ENCODE assay signal across 14 cellular contexts in the genomic region with DNA sequence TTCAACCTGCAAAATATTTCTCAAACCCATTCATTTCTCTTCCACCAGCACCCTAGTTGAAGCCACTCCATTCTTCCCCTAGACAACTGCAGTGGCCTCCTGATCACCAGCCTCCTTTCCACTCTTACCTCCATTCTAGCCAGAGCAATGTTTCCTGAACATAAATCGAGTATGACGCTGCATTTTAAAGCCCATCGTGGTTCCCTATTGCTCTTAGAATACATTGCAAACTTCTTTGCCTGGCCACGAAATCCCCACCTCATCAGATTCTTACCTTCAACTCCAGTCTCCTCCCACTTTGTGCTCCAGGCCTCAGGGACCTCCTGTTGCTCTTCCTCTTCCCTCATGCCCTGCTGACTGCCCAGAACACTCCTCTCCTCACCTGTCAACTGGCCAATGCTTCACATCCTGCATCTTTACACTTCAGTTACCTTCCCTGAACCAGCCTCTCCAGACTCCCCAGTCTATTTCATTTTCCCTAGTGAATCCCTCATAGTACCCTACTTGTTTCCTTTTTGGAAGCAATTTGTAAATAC.
DNase-seq lines count a peak whose midpoint lies in the region; ATAC-seq, FAIRE-seq and TF ChIP-seq lines count a peak whose summit lies in the region.
"Had no signal": no experiment of that assay in that cellular context is flagged by ENCODE, and none has a peak within 500 bp of the region (broad histone marks: within the 10 kb centered on the region; RNA-seq: fewer than 3 reads in every experiment).

No MANE protein-coding gene starts in this region.

- H3K56ac ChIP-seq in H1 (replicated peaks; ENCODE audit: insufficient read length, low read depth, low read length) = no peak overlapping the region

- no peak overlapping the region for H3K4me3 Mint-ChIP-seq in stimulated activated memory B cell treated with anti-CD40 and anti-IgM and Interleukin-4, amounts not matched to agents 10 μg/mL and 1 μg/mL and 100 μg/mL, for 72 hours
- H3K4me3 Mint-ChIP-seq: CD8-positive, alpha-beta memory T cell had no signal

- H3K27ac ChIP-seq in HepG2 (ENCODE audit: extremely low read length, insufficient read depth, low read length) (no peak overlapping the region), right lobe of liver (no peak overlapping the region), OCI-LY3 (ENCODE audit: low read length) (no peak overlapping the region), H1 (ENCODE audit: low read depth, low read length) (no peak overlapping the region), SK-N-SH (ENCODE audit: low read depth in 2 of 2, low read length in 1 of 2) (no peak overlapping the region)
- H3K27ac ChIP-seq: BLaER1 had no signal

- CTCF ChIA-PET in HepG2 (lab: Yijun Ruan, JAX; ENCODE audit: low intra/inter-chr PET ratio, low total read pairs) (no interaction called here), H1 (lab: Charles Lee; ENCODE audit: partially characterized antibody) (no interaction called here), SK-N-SH (lab: Yijun Ruan, JAX) (no interaction called here)

- H3K36me3 ChIP-seq in HepG2 (replicated peaks in 1 of 2; ENCODE audit: control insufficient read depth in 1 of 2, insufficient read depth in 2 of 2, low read length in 2 of 2) (no peaks in the 10 kb centered on the region), right lobe of liver (no peaks in the 10 kb centered on the region), OCI-LY3 (replicated peaks; ENCODE audit: low read depth, low read length) (no peaks in the 10 kb centered on the region), H1 (ENCODE audit: control insufficient read depth in 2 of 4, insufficient read depth in 4 of 4, low read length in 3 of 4) (no peaks in the 10 kb centered on the region), SK-N-SH (replicated peaks in 1 of 2; ENCODE audit: control insufficient read depth in 1 of 2, insufficient read depth in 2 of 2, low read length in 1 of 2) (no peaks in the 10 kb centered on the region)
- H3K36me3 ChIP-seq: BLaER1 had no signal

- H4K91ac ChIP-seq in H1 (replicated peaks; ENCODE audit: insufficient read length, low read length) = no peak overlapping the region

- intact Hi-C loops in HepG2 (cut with micrococcal nuclease; ENCODE audit: unreplicated experiment) = no loop called here
- intact Hi-C loops in right lobe of liver (cut with DNase I) = no loop called here

- no peak for FAIRE-seq in HepG2 (lab: Jason Lieb, UNC)
- peak; percentile 88 for FAIRE-seq in H1 (lab: Jason Lieb, UNC)
- FAIRE-seq: GM12891 had no signal

- H3K9me3 ChIP-seq in HepG2 (ENCODE audit: low read length) = no peaks in the 10 kb centered on the region
- no peaks in the 10 kb centered on the region for H3K9me3 ChIP-seq in right lobe of liver
- no peaks in the 10 kb centered on the region for H3K9me3 ChIP-seq in OCI-LY3 (ENCODE audit: insufficient read depth, low read length)
- no peaks in the 10 kb centered on the region for H3K9me3 ChIP-seq in H1 (ENCODE audit: insufficient read depth in 2 of 2, low read depth in 1 of 2, low read length in 1 of 2)
- no peaks in the 10 kb centered on the region for H3K9me3 ChIP-seq in SK-N-SH
- H3K9me3 ChIP-seq: BLaER1 had no signal

- no TSS peak for BruUV-seq in HepG2 (replicated peaks; lab: Mats Ljungman, UMichigan)

- no peak overlapping the region for H4K8ac ChIP-seq in H1 (ENCODE audit: extremely low read depth, insufficient read depth, low read length)

- no peak overlapping the region for H3K4me3 ChIP-seq in HepG2 (replicated peaks in 1 of 3; ENCODE audit: insufficient read depth in 1 of 3, low read depth in 2 of 3, low read length in 3 of 3)
- no peak overlapping the region for H3K4me3 ChIP-seq in right lobe of liver
- no peak overlapping the region for H3K4me3 ChIP-seq in OCI-LY3 (ENCODE audit: low read length)
- H3K4me3 ChIP-seq in H1 (ENCODE audit: extremely low read depth in 1 of 4, insufficient read depth in 2 of 4, low read depth in 3 of 4, low read length in 4 of 4) = no peak overlapping the region
- H3K4me3 ChIP-seq in SK-N-SH (ENCODE audit: low read depth in 2 of 2, low read length in 1 of 2) = no peak overlapping the region
- H3K4me3 ChIP-seq: BLaER1 had no signal

- no peak overlapping the region for H2BK12ac ChIP-seq in H1 (ENCODE audit: low read depth, low read length)

- H2BK120ac ChIP-seq in H1 (replicated peaks; ENCODE audit: low read depth, low read length) = no peak overlapping the region

- ATAC-seq in HepG2 (no peak), right lobe of liver (no peak), GM19467 (IDR thresholded peaks at IDR 0.05; ENCODE audit: unreplicated experiment) (no peak)
- no peak for ATAC-seq in stimulated activated memory B cell treated with anti-CD40 and anti-IgM and Interleukin-4, amounts not matched to agents 10 μg/mL and 1 μg/mL and 100 μg/mL, for 72 hours

- H3K27me3 Mint-ChIP-seq in stimulated activated memory B cell treated with anti-CD40 and anti-IgM and Interleukin-4, amounts not matched to agents 10 μg/mL and 1 μg/mL and 100 μg/mL, for 72 hours = no peaks in the 10 kb centered on the region

- H3K4me1 Mint-ChIP-seq in stimulated activated memory B cell treated with anti-CD40 and anti-IgM and Interleukin-4, amounts not matched to agents 10 μg/mL and 1 μg/mL and 100 μg/mL, for 72 hours = no peaks in the 10 kb centered on the region
- H3K4me1 Mint-ChIP-seq: CD8-positive, alpha-beta memory T cell had no signal

- 13% methylated on average over 4 of the region's 4 CpGs for WGBS in HepG2 (ENCODE audit: low lambda C conversion rate)
- WGBS in right lobe of liver (ENCODE audit: insufficient coverage, low coverage, low lambda C conversion rate, missing lambda C conversion rate) = 44% methylated on average over 4 of the region's 4 CpGs
- WGBS in H1 (ENCODE audit: extremely low coverage in 1 of 2, insufficient coverage in 1 of 2, insufficient read length in 1 of 2, insufficient replicate concordance in 2 of 2, low coverage in 1 of 2, low lambda C conversion rate in 2 of 2, missing lambda C conversion rate in 1 of 2), 2 experiments = 85% methylated on average over 4 of the region's 4 CpGs; no CpG with 5 or more reads in 1 of the 2 experiments
- WGBS in SK-N-SH (ENCODE audit: low lambda C conversion rate) = 7% methylated on average over 4 of the region's 4 CpGs

- no peak overlapping the region for H2AK5ac ChIP-seq in H1 (ENCODE audit: low read depth, low read length)

- H3K4me1 ChIP-seq in HepG2 (ENCODE audit: insufficient read depth, low read length) = no peaks in the 10 kb centered on the region
- H3K4me1 ChIP-seq in right lobe of liver = no peaks in the 10 kb centered on the region
- H3K4me1 ChIP-seq in OCI-LY3 (ENCODE audit: low read length) = peaks cover 16% of the 10 kb centered on the region
- H3K4me1 ChIP-seq in H1 (replicated peaks in 1 of 4; ENCODE audit: control insufficient read depth in 3 of 4, insufficient read depth in 4 of 4, low read length in 3 of 4) = no peaks in the 10 kb centered on the region
- no peaks in the 10 kb centered on the region for H3K4me1 ChIP-seq in SK-N-SH (ENCODE audit: control insufficient read depth in 1 of 2, insufficient read depth in 2 of 2, low read depth in 1 of 2, low read length in 1 of 2)
- H3K4me1 ChIP-seq: BLaER1 had no signal

- H2BK15ac ChIP-seq in H1 (ENCODE audit: low read length) = no peak overlapping the region

- H2BK20ac ChIP-seq in H1 (ENCODE audit: low read length) = no peak overlapping the region

- no peak overlapping the region for H3K27ac Mint-ChIP-seq in stimulated activated memory B cell treated with anti-CD40 and anti-IgM and Interleukin-4, amounts not matched to agents 10 μg/mL and 1 μg/mL and 100 μg/mL, for 72 hours

- H3K9ac ChIP-seq in HepG2 (ENCODE audit: insufficient read depth, low read depth, low read length) (no peak overlapping the region), OCI-LY3 (ENCODE audit: low read length) (no peak overlapping the region), H1 (replicated peaks in 1 of 4; ENCODE audit: extremely low read depth in 1 of 4, low read depth in 3 of 4, low read length in 3 of 4) (no peak overlapping the region), SK-N-SH (no peak overlapping the region)
- H3K9ac ChIP-seq: BLaER1 had no signal

- TF ChIP-seq EP300 in HepG2 (IDR thresholded peaks at IDR 0.05; ENCODE audit: low read depth in 2 of 2, low read length in 2 of 2) (no peak), HepG2 (CRISPR knock-in tag; IDR thresholded peaks at IDR 0.05; ENCODE audit: borderline replicate concordance) (no peak), H1 (IDR thresholded peaks at IDR 0.05; ENCODE audit: borderline replicate concordance in 1 of 2, low read depth in 2 of 2, low read length in 2 of 2) (no peak), SK-N-SH (IDR thresholded peaks at IDR 0.05; ENCODE audit: borderline replicate concordance in 1 of 2, low read depth in 1 of 2, low read length in 1 of 2) (no peak)

- H3K18ac ChIP-seq in H1 (ENCODE audit: extremely low read depth, low read length) = no peak overlapping the region

- no peaks in the 10 kb centered on the region for H3F3A ChIP-seq in SK-N-SH (replicated peaks; ENCODE audit: insufficient read depth)

- no peak overlapping the region for H4K5ac ChIP-seq in H1 (ENCODE audit: insufficient read length, low read depth, low read length)

- H3K23me2 ChIP-seq in H1 (ENCODE audit: low read depth, low read length) = no peaks in the 10 kb centered on the region

- H2BK5ac ChIP-seq in H1 (ENCODE audit: low read depth, low read length) = no peak overlapping the region

- no peaks in the 10 kb centered on the region for H3K9me2 ChIP-seq in SK-N-SH

- no peak overlapping the region for H3K4ac ChIP-seq in H1 (replicated peaks; ENCODE audit: insufficient read length, low read depth, low read length)

- TF ChIP-seq POLR2A in HepG2 (IDR thresholded peaks at IDR 0.05; ENCODE audit: insufficient read depth in 1 of 2, low read depth in 2 of 2, low read length in 2 of 2) (no peak), right lobe of liver (IDR thresholded peaks at IDR 0.05) (no peak), H1 (IDR thresholded peaks at IDR 0.05; ENCODE audit: control extremely low read depth in 1 of 2, low read depth in 2 of 2, low read length in 2 of 2) (no peak)

- no peak overlapping the region for H3K4me2 ChIP-seq in HepG2 (ENCODE audit: low read depth, low read length)
- no peak overlapping the region for H3K4me2 ChIP-seq in OCI-LY3 (ENCODE audit: low read length)
- H3K4me2 ChIP-seq in H1 (ENCODE audit: insufficient read depth in 1 of 2, low read depth in 2 of 2, low read length in 2 of 2) = no peak overlapping the region
- no peak overlapping the region for H3K4me2 ChIP-seq in SK-N-SH
- H3K4me2 ChIP-seq: BLaER1 had no signal

- no peaks in the 10 kb centered on the region for H3K79me1 ChIP-seq in H1 (ENCODE audit: low read depth, low read length)

- H4K20me1 ChIP-seq in HepG2 (ENCODE audit: insufficient read depth, low read length) = no peaks in the 10 kb centered on the region
- H4K20me1 ChIP-seq in OCI-LY3 (ENCODE audit: insufficient read depth, low read length) = no peaks in the 10 kb centered on the region
- no peaks in the 10 kb centered on the region for H4K20me1 ChIP-seq in H1 (replicated peaks in 1 of 2; ENCODE audit: control insufficient read depth in 1 of 2, insufficient read depth in 2 of 2, low read length in 2 of 2)
- no peaks in the 10 kb centered on the region for H4K20me1 ChIP-seq in SK-N-SH (ENCODE audit: insufficient read depth)
- H4K20me1 ChIP-seq: BLaER1 had no signal

- no peak overlapping the region for H3K14ac ChIP-seq in H1 (ENCODE audit: insufficient read length)

- H3K23ac ChIP-seq in H1 (ENCODE audit: insufficient read length) = no peak overlapping the region

- H3K9me3 Mint-ChIP-seq in stimulated activated memory B cell treated with anti-CD40 and anti-IgM and Interleukin-4, amounts not matched to agents 10 μg/mL and 1 μg/mL and 100 μg/mL, for 72 hours = peaks cover 10% of the 10 kb centered on the region

- no peak for DNase-seq in HepG2 (ENCODE audit: low spot score)
- no peak for DNase-seq in right lobe of liver
- no peak for DNase-seq in H1 (ENCODE audit: low read depth in 1 of 2, low spot score in 2 of 2)
- DNase-seq in SK-N-SH = no peak
- DNase-seq in COR-L47 (lab: John Stamatoyannopoulos, UW) = no peak
- DNase-seq: 8988T; AML-193; CD8-positive, alpha-beta memory T cell; DMS 273 treated with DMSO at 0.1 percent for 48 hours had no signal

- H3K79me2 ChIP-seq in HepG2 (ENCODE audit: insufficient read depth, low read length) = no peaks in the 10 kb centered on the region
- H3K79me2 ChIP-seq in OCI-LY3 (ENCODE audit: low read length) = no peaks in the 10 kb centered on the region
- no peaks in the 10 kb centered on the region for H3K79me2 ChIP-seq in H1 (ENCODE audit: control insufficient read depth in 1 of 2, insufficient read depth in 2 of 2, low read length in 2 of 2)
- no peaks in the 10 kb centered on the region for H3K79me2 ChIP-seq in SK-N-SH (ENCODE audit: insufficient read depth)

- H3K27me3 ChIP-seq in HepG2 (ENCODE audit: control insufficient read depth in 1 of 2, insufficient read depth in 2 of 2, low read length in 2 of 2) (no peaks in the 10 kb centered on the region), right lobe of liver (no peaks in the 10 kb centered on the region), OCI-LY3 (ENCODE audit: low read depth, low read length) (no peaks in the 10 kb centered on the region), H1 (replicated peaks in 1 of 4; ENCODE audit: control insufficient read depth in 3 of 4, extremely low read depth in 1 of 4, insufficient read depth in 3 of 4, low read length in 3 of 4) (no peaks in the 10 kb centered on the region), SK-N-SH (ENCODE audit: insufficient read depth) (no peaks in the 10 kb centered on the region; the same call in 1 of the 2 replicates)
- H3K27me3 ChIP-seq: BLaER1 had no signal

- TF ChIP-seq CTCF in HepG2 (CRISPR knock-in tag; IDR thresholded peaks at IDR 0.05) (no peak), right lobe of liver (IDR thresholded peaks at IDR 0.05) (no peak), OCI-LY3 (IDR thresholded peaks at IDR 0.05; ENCODE audit: low read depth, low read length) (no peak), H1 (IDR thresholded peaks at IDR 0.05; ENCODE audit: control extremely low read depth in 1 of 3, insufficient read depth in 1 of 3, low read depth in 1 of 3, low read length in 3 of 3) (no peak), SK-N-SH (IDR thresholded peaks at IDR 0.05) (no peak)

- POLR2A ChIA-PET in HepG2 (lab: Yijun Ruan, JAX) (no interaction called here), H1 (lab: Charles Lee; ENCODE audit: partially characterized antibody) (no interaction called here), SK-N-SH (lab: Yijun Ruan, JAX) (no interaction called here)

- H3K36me3 Mint-ChIP-seq in stimulated activated memory B cell treated with anti-CD40 and anti-IgM and Interleukin-4, amounts not matched to agents 10 μg/mL and 1 μg/mL and 100 μg/mL, for 72 hours = no peaks in the 10 kb centered on the region

- TF ChIP-seq RAD21 in HepG2 (CRISPR knock-in tag; IDR thresholded peaks at IDR 0.05) = no peak
- TF ChIP-seq RAD21 in H1 (IDR thresholded peaks at IDR 0.05 in 1 of 2, conservative IDR thresholded peaks at IDR 0.05 in 1 of 2; ENCODE audit: low read depth in 2 of 2, low read length in 2 of 2) = no peak
- no peak for TF ChIP-seq RAD21 in SK-N-SH (IDR thresholded peaks at IDR 0.05; ENCODE audit: low read length)

- H2AFZ ChIP-seq in HepG2 (ENCODE audit: low read length) (no peak overlapping the region), OCI-LY3 (ENCODE audit: low read depth, low read length) (peak overlapping the region; percentile 19; the same call in 1 of the 2 replicates), H1 (ENCODE audit: low read length) (no peak overlapping the region), SK-N-SH (ENCODE audit: low read depth) (no peak overlapping the region)

- in situ Hi-C loops in HepG2 (cut with HindIII; ENCODE audit: extremely low pct_ligation_motif_present, low pct_unique_long_range_greater_than_20kb) = no loop called here
